In genomic region chr2:242054406-242054805, GRCh38 we compare ENCODE assay signal across 28 cellular contexts.
"Had no signal": no experiment of that assay in that cellular context is flagged by ENCODE, and none has a peak within 500 bp of the region (broad histone marks: within the 10 kb centered on the region; RNA-seq: fewer than 3 reads in every experiment).

No MANE protein-coding gene starts in this region.

- H3K36me3 Mint-ChIP-seq: activated naive CD4-positive, alpha-beta T cell treated with anti-CD3 and anti-CD28 coated beads, Interleukin-2, amount 50 U/mL, for 72 hours had no signal

- H3K27ac Mint-ChIP-seq: activated B cell treated with CpG ODN at 0.5 μM for 24 hours; activated CD8-positive, alpha-beta T cell treated with anti-CD3 and anti-CD28 coated beads for 36 hours; activated T-cell treated with anti-CD3 and anti-CD28 coated beads, Interleukin-2, amount 50 U/mL, for 72 hours; activated T-helper 17 cell treated with anti-CD3 and anti-CD28 coated beads, Interleukin-2, amount 50 U/mL, for 72 hours had no signal

- H3K9me3 Mint-ChIP-seq: activated CD8-positive, alpha-beta T cell treated with anti-CD3 and anti-CD28 coated beads for 36 hours; activated naive CD4-positive, alpha-beta T cell treated with anti-CD3 and anti-CD28 coated beads, Interleukin-2, amount 50 U/mL, for 72 hours; activated T-helper 17 cell treated with anti-CD3 and anti-CD28 coated beads, Interleukin-2, amount 50 U/mL, for 72 hours had no signal

- H3K4me3 Mint-ChIP-seq: activated B cell treated with CpG ODN at 0.5 μM for 24 hours; activated CD8-positive, alpha-beta T cell treated with anti-CD3 and anti-CD28 coated beads for 36 hours; activated T-cell treated with anti-CD3 and anti-CD28 coated beads, Interleukin-2, amount 50 U/mL, for 72 hours; activated T-helper 17 cell treated with anti-CD3 and anti-CD28 coated beads, Interleukin-2, amount 50 U/mL, for 72 hours had no signal

- DNase-seq: activated B cell treated with CpG ODN at 0.5 μM for 24 hours; activated CD4-positive, alpha-beta T cell treated with anti-CD3 and anti-CD28 coated beads for 4 hours; activated CD4-positive, alpha-beta T cell treated with anti-CD3 and anti-CD28 coated beads, Interleukin-2, amount 50 U/mL, for 1 hour; activated CD4-positive, CD25-positive, alpha-beta regulatory T cell treated with anti-CD3 and anti-CD28 coated beads, Interleukin-2, amount 50 U/mL, for 72 hours; activated CD8-positive, alpha-beta T cell treated with anti-CD3 and anti-CD28 coated beads for 36 hours; activated effector memory CD4-positive, alpha-beta T cell treated with anti-CD3 and anti-CD28 coated beads, Interleukin-2, amount 50 U/mL, for 16 hours; activated naive CD4-positive, alpha-beta T cell; activated T-cell treated with anti-CD3 and anti-CD28 coated beads, Interleukin-2, amount 50 U/mL, for 1 hour; activated T-cell treated with anti-CD3 and anti-CD28 coated beads, Interleukin-2, amount 50 U/mL, for 72 hours; body of pancreas; MM.1S; MV-4-11; NCI-H1092; NCI-H1436 treated with DMSO at 0.1 percent for 48 hours; NCI-H1694 treated with DMSO at 0.1 percent for 48 hours; NCI-H2029; NCI-H345; NCI-H524 treated with DMSO at 0.1 percent for 48 hours; PC-3; Peyer's patch; RPMI8226; SHP77 treated with DMSO at 0.1 percent for 48 hours; SK-N-SH; T-helper 1 cell; T-helper 2 cell; T-helper 9 cell had no signal

- H3K4me1 Mint-ChIP-seq: activated B cell treated with CpG ODN at 0.5 μM for 24 hours; activated T-helper 17 cell treated with anti-CD3 and anti-CD28 coated beads, Interleukin-2, amount 50 U/mL, for 72 hours had no signal
